ENCODE assay signal across 1 cellular context in the genomic region with DNA sequence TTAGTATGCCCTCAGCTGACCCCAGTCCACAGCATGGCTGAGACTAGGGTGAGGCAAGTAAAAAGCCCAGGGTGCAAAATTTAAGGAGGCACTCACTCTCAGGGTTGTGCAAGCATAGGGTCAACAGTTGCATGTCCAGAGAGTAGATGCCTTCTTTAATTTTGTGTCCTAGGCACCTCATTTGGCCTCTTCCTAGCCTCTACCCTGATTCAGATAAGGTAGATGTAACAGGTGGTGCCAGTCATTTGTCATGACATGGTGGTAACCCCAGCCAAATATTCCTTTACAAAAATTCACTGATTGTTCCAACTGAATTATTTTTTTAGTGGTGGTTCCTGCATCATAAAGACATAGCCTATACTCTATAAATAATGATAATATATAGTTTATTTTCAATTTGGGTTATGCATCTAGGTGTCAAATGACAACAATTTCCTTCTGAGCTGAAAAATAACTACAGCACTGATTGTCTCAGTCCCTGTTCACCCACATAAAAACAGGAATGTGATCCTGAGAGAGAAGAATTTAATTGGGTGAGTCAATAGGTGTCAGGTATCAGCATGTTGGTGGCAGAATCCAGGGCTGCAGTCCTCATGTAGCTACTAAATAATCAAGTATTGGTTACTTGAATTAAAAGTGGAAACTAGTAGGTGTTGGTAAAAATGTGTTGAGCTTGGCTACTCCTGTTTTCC.
TF ChIP-seq lines count a peak whose summit lies in the region.

No MANE protein-coding gene starts in this region.

TF ChIP-seq in IMR-90, 13 proteins besides CTCF, POLR2A, EP300 and RAD21:
- TF ChIP-seq, protein P1, sequence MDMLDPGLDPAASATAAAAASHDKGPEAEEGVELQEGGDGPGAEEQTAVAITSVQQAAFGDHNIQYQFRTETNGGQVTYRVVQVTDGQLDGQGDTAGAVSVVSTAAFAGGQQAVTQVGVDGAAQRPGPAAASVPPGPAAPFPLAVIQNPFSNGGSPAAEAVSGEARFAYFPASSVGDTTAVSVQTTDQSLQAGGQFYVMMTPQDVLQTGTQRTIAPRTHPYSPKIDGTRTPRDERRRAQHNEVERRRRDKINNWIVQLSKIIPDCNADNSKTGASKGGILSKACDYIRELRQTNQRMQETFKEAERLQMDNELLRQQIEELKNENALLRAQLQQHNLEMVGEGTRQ (IDR thresholded peaks at IDR 0.05; ENCODE audit: low read depth, low read length) = no peak
- no peak for TF ChIP-seq CHD1 (IDR thresholded peaks at IDR 0.05; ENCODE audit: low read depth, low read length)
